1 cellular context compared by ENCODE assay signal in genomic region chr5:149654282-149654681, GRCh38.
TF ChIP-seq lines count a peak whose summit lies in the region.

No MANE protein-coding gene starts in this region.

TF ChIP-seq in GM12878, 131 proteins besides CTCF, POLR2A, EP300 and RAD21:
- TF ChIP-seq HSF1 (IDR thresholded peaks at IDR 0.05; ENCODE audit: low read depth, low read length) (no peak), IKZF2 (IDR thresholded peaks at IDR 0.05) (0 out of 4 replicates have a peak, but pooled peaks have one; percentile 19 to 31)
TF ChIP-seq in GM12878: peak in this region for 1.
